8 cellular contexts compared by ENCODE assay signal in the genomic region with DNA sequence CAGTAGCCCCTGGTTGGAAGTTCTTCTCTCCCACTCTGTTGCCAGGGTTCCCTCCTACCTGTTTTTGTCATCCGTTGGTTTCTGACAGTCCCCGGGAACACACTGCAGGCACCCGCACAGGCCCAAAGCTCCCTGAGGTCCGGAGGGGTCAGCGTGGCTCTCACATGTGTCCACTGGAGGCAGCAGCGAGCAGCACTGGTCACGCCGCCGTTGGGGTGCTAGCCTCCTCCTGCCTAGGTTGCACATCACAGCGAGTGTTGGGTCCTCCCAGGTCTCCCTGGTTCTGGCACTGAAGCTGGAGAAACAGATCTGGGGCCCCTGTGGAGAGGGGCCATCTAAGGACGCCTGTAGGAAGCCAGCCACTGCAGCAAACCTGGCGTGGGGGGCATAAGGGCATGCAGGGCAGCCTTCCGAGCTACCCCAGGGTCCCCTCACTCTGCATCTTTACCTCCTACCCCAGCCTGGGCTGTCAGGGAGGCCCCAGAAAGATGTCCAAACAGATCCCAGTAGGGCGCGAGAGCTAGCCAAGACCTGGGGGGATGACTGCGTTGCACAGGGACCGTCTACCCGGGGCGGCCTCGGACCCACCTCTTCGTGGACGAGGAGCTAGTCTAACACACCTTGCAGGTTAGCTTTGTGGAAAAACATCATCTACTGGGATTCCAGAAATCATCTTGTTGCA. TPM values are rescaled to one million over a fixed set of nuclear protein-coding genes. Genes with fewer than 3 reads are reported as not detected.
DNase-seq lines count a peak whose midpoint lies in the region; ATAC-seq and TF ChIP-seq lines count a peak whose summit lies in the region.

No MANE protein-coding gene starts in this region.

- no peaks in the 10 kb centered on the region for H3K27me3 ChIP-seq in left ventricle myocardium inferior (ENCODE audit: low read depth)

- ATAC-seq in GM21423 (IDR thresholded peaks at IDR 0.05; ENCODE audit: unreplicated experiment): no peak
- ATAC-seq in GM21737 (IDR thresholded peaks at IDR 0.05; ENCODE audit: unreplicated experiment): no peak
- ATAC-seq in HG03432 (IDR thresholded peaks at IDR 0.05; ENCODE audit: unreplicated experiment): no peak

- peak; percentile 19 for DNase-seq in activated T-cell treated with anti-CD3 and anti-CD28 coated beads for 1 hour (ENCODE audit: low read depth)
- no peak for DNase-seq in activated T-cell treated with anti-CD3 and anti-CD28 coated beads for 4 hours
- peak; percentile 26 for DNase-seq in activated T-cell treated with anti-CD3 and anti-CD28 coated beads for 48 hours (ENCODE audit: low read depth)
- DNase-seq in left ventricle myocardium inferior: no peak
- DNase-seq in stimulated activated CD8-positive, alpha-beta memory T cell treated with anti-CD3 and anti-CD28 coated beads, Interleukin-15, amount 100 ng/mL, for 24 hours (ENCODE audit: low read depth): peak; percentile 11

- H3K9me3 ChIP-seq in left ventricle myocardium inferior (replicated peaks): no peaks in the 10 kb centered on the region

- no peak overlapping the region for H3K27ac ChIP-seq in left ventricle myocardium inferior (replicated peaks)

- H3K4me1 ChIP-seq in left ventricle myocardium inferior: peaks cover 10% of the 10 kb centered on the region

- peaks cover 7% of the 10 kb centered on the region for H3K36me3 ChIP-seq in left ventricle myocardium inferior

- TF ChIP-seq CTCF in left ventricle myocardium inferior (IDR thresholded peaks at IDR 0.05; ENCODE audit: borderline replicate concordance): peak; percentile 63

- H3K4me3 ChIP-seq in left ventricle myocardium inferior: no peak overlapping the region

- intact Hi-C loops in left ventricle myocardium inferior (cut with micrococcal nuclease): no loop called here

RNA-seq across cellular contexts. Expression of gene LRRC27, which starts 28.9 kb away (rescaled TPM):
- total RNA-seq in left ventricle myocardium inferior: 3.8 TPM

RNA-seq across cellular contexts. Expression of gene PWWP2B, which starts 36.1 kb away (rescaled TPM):
- total RNA-seq in left ventricle myocardium inferior: 17.2 TPM

RNA-seq across cellular contexts. Expression of gene STK32C, which starts 53.2 kb away (rescaled TPM):
- total RNA-seq in left ventricle myocardium inferior: 4.4 TPM

Comparison
In these comparisons a context has a peak if more than half of its experiments do, and no peak if none do; other contexts are left out.
1. DNase-seq: peak in activated T-cell treated with anti-CD3 and anti-CD28 coated beads for 1 hour (single experiment), activated T-cell treated with anti-CD3 and anti-CD28 coated beads for 48 hours (single experiment) and stimulated activated CD8-positive, alpha-beta memory T cell treated with anti-CD3 and anti-CD28 coated beads, Interleukin-15, amount 100 ng/mL, for 24 hours (single experiment); none in activated T-cell treated with anti-CD3 and anti-CD28 coated beads for 4 hours (single experiment) and left ventricle myocardium inferior (single experiment).